ENCODE assay signal across 2 cellular contexts in the genomic region with DNA sequence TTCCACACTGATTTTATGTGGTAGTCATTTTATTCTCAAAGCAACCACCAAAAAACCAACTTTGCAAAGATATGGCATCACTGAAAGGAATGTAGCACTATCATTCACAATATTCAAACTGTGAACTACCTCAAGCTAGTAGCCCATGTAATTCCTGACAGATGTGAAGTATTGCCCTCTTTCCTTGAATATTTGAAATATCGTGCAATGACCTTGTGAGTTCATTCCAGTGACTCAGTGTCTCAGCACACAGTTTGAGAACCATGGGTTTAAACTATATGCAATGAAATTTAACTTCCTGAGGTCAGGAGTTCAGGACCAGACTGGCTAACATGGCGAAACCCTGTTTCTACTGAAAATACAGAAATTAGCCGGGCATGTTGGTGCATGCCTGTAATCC.
TF ChIP-seq lines count a peak whose summit lies in the region.

No MANE protein-coding gene starts in this region.

TF ChIP-seq in SK-N-SH, 30 proteins besides CTCF, POLR2A, EP300 and RAD21:
- TF ChIP-seq, protein P1, sequence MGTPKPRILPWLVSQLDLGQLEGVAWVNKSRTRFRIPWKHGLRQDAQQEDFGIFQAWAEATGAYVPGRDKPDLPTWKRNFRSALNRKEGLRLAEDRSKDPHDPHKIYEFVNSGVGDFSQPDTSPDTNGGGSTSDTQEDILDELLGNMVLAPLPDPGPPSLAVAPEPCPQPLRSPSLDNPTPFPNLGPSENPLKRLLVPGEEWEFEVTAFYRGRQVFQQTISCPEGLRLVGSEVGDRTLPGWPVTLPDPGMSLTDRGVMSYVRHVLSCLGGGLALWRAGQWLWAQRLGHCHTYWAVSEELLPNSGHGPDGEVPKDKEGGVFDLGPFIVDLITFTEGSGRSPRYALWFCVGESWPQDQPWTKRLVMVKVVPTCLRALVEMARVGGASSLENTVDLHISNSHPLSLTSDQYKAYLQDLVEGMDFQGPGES (IDR thresholded peaks at IDR 0.05; ENCODE audit: low read depth, low read length): no peak
- TF ChIP-seq POLR2AphosphoS5 (IDR thresholded peaks at IDR 0.05; ENCODE audit: low read depth, low read length): no peak
- no peak for TF ChIP-seq GABPA (IDR thresholded peaks at IDR 0.05; ENCODE audit: low read depth)
- TF ChIP-seq RXRA (IDR thresholded peaks at IDR 0.05; ENCODE audit: borderline replicate concordance, low read depth): no peak
- TF ChIP-seq NRF1 (IDR thresholded peaks at IDR 0.05; ENCODE audit: low read depth, low read length): no peak
- no peak for TF ChIP-seq TEAD4 (IDR thresholded peaks at IDR 0.05; ENCODE audit: borderline replicate concordance, insufficient read depth)
- TF ChIP-seq, protein P2, sequence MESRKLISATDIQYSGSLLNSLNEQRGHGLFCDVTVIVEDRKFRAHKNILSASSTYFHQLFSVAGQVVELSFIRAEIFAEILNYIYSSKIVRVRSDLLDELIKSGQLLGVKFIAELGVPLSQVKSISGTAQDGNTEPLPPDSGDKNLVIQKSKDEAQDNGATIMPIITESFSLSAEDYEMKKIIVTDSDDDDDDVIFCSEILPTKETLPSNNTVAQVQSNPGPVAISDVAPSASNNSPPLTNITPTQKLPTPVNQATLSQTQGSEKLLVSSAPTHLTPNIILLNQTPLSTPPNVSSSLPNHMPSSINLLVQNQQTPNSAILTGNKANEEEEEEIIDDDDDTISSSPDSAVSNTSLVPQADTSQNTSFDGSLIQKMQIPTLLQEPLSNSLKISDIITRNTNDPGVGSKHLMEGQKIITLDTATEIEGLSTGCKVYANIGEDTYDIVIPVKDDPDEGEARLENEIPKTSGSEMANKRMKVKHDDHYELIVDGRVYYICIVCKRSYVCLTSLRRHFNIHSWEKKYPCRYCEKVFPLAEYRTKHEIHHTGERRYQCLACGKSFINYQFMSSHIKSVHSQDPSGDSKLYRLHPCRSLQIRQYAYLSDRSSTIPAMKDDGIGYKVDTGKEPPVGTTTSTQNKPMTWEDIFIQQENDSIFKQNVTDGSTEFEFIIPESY (IDR thresholded peaks at IDR 0.05; ENCODE audit: borderline replicate concordance, low read depth): no peak
- no peak for TF ChIP-seq MEF2A (IDR thresholded peaks at IDR 0.05; ENCODE audit: borderline replicate concordance, low read depth)
- no peak for TF ChIP-seq FOXJ3 (CRISPR knock-in tag; IDR thresholded peaks at IDR 0.05)
- TF ChIP-seq CHD2 (IDR thresholded peaks at IDR 0.05; ENCODE audit: low read length, partially characterized antibody): no peak
- TF ChIP-seq MXI1 (IDR thresholded peaks at IDR 0.05; ENCODE audit: low read depth, low read length): no peak
- no peak for TF ChIP-seq SMC3 (IDR thresholded peaks at IDR 0.05; ENCODE audit: low read depth, low read length)

TF ChIP-seq in SK-N-SH treated with all-trans-retinoic acid at 6 μM for 48 hours, 23 proteins besides CTCF, POLR2A, EP300 and RAD21 (continued from another document):
- TF ChIP-seq, protein P3, sequence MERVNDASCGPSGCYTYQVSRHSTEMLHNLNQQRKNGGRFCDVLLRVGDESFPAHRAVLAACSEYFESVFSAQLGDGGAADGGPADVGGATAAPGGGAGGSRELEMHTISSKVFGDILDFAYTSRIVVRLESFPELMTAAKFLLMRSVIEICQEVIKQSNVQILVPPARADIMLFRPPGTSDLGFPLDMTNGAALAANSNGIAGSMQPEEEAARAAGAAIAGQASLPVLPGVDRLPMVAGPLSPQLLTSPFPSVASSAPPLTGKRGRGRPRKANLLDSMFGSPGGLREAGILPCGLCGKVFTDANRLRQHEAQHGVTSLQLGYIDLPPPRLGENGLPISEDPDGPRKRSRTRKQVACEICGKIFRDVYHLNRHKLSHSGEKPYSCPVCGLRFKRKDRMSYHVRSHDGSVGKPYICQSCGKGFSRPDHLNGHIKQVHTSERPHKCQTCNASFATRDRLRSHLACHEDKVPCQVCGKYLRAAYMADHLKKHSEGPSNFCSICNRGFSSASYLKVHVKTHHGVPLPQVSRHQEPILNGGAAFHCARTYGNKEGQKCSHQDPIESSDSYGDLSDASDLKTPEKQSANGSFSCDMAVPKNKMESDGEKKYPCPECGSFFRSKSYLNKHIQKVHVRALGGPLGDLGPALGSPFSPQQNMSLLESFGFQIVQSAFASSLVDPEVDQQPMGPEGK (CRISPR knock-in tag; IDR thresholded peaks at IDR 0.05; ENCODE audit: borderline replicate concordance): no peak
- TF ChIP-seq OSR1 (CRISPR knock-in tag; IDR thresholded peaks at IDR 0.05) (no peak), BACH2 (CRISPR knock-in tag; IDR thresholded peaks at IDR 0.05; ENCODE audit: borderline replicate concordance) (no peak), ZNF70 (CRISPR knock-in tag; IDR thresholded peaks at IDR 0.05) (no peak)
